1 cellular context compared by ENCODE assay signal in the genomic region with DNA sequence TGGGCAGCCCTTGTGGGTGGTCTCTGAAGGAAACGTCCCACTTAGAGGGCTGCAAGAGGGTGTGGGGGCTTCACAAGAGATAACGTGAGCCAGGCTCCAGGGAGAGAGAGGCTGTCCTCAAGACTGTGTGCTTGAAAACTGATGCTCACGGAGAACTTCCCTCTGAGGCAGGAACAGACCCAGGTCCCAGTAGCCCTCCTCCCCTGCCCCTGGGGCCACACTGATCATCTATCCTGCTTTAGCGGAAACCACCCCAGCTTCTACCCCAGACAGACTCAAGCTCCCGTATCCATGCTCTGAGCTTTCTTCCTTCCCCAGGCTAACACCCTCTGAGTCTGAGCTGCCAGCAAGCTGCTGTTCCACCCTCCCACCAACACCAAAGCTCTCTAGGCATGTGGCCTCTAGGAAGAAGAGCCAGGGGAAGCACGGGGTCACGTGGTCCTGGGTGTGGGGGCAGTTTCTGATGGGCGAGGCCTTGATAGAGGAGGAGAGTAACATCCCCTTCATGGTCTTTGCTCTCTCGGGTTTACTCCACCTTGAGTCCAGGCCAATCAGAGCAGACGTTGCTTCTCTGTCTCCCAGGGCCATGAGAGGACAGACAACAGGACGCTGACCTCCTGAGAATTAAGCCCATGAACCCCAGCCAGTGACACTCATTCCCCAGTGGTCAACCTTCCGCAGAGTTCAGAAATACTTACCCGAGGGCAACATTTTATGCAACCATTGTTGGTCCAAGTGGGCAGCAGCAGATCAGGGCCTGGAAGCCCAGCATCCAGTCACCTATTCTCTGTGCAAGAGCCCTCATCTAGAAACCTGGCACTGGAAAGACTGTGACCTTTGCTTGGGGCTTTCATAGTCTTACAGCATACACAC.
TF ChIP-seq lines count a peak whose summit lies in the region.

No MANE protein-coding gene starts in this region.

TF ChIP-seq in HepG2, 621 proteins besides CTCF, POLR2A, EP300 and RAD21 (continued from another document and continues in another):
- TF ChIP-seq PLRG1 (conservative IDR thresholded peaks at IDR 0.05) (no peak), KAT7 (CRISPR knock-in tag; IDR thresholded peaks at IDR 0.05; ENCODE audit: borderline replicate concordance) (peak; percentile 97), ZNF850 (CRISPR knock-in tag; conservative IDR thresholded peaks at IDR 0.05) (no peak), KAT8 (CRISPR knock-in tag; IDR thresholded peaks at IDR 0.05) (peak; percentile 93), FLYWCH1 (CRISPR knock-in tag; IDR thresholded peaks at IDR 0.05) (no peak), MBD4 (IDR thresholded peaks at IDR 0.05; ENCODE audit: borderline replicate concordance, low read length) (no peak), YEATS4 (CRISPR knock-in tag; IDR thresholded peaks at IDR 0.05; ENCODE audit: borderline replicate concordance) (peak; percentile 97), AGO1 (IDR thresholded peaks at IDR 0.05; ENCODE audit: low read depth, low read length, poor library complexity, severe bottlenecking) (no peak), FOXK1 (CRISPR knock-in tag; IDR thresholded peaks at IDR 0.05; ENCODE audit: borderline replicate concordance, low read depth) (peak; percentile 94), RBFOX2 (IDR thresholded peaks at IDR 0.05; ENCODE audit: low read depth, low read length) (peak; percentile 72), ATF1 (CRISPR knock-in tag; IDR thresholded peaks at IDR 0.05) (no peak), ZFP36 (IDR thresholded peaks at IDR 0.05; ENCODE audit: borderline replicate concordance, low read depth, low read length, partially characterized antibody) (no peak), NR2F2 (IDR thresholded peaks at IDR 0.05; ENCODE audit: borderline replicate concordance, low read depth) (no peak), ZNF335 (CRISPR knock-in tag; IDR thresholded peaks at IDR 0.05) (peak; percentile 94), ZNF766 (CRISPR knock-in tag; IDR thresholded peaks at IDR 0.05; ENCODE audit: borderline replicate concordance) (peak; percentile 88; the same call in 1 of the 2 replicates), ZMAT3 (CRISPR knock-in tag; conservative IDR thresholded peaks at IDR 0.05) (peak; percentile 99), ZNF567 (CRISPR knock-in tag; IDR thresholded peaks at IDR 0.05; ENCODE audit: borderline replicate concordance) (peak; percentile 95), ZNF232 (CRISPR knock-in tag; IDR thresholded peaks at IDR 0.05; ENCODE audit: borderline replicate concordance) (peak; percentile 93; the same call in 1 of the 2 replicates), ZSCAN21 (CRISPR knock-in tag; IDR thresholded peaks at IDR 0.05; ENCODE audit: borderline replicate concordance) (no peak), ZFAT (CRISPR knock-in tag; conservative IDR thresholded peaks at IDR 0.05) (0 out of 2 replicates have a peak, but pooled peaks have one; percentile 62), NONO (IDR thresholded peaks at IDR 0.05) (no peak), NONO (CRISPR knock-in tag; conservative IDR thresholded peaks at IDR 0.05) (no peak), PHF8 (CRISPR knock-in tag; IDR thresholded peaks at IDR 0.05) (peak; percentile 67), HMGA1 (CRISPR knock-in tag; conservative IDR thresholded peaks at IDR 0.05) (no peak), ZSCAN30 (CRISPR knock-in tag; IDR thresholded peaks at IDR 0.05) (no peak), NR2F1 (CRISPR knock-in tag; IDR thresholded peaks at IDR 0.05) (peak; percentile 90 to 92)
- TF ChIP-seq, protein P1, sequence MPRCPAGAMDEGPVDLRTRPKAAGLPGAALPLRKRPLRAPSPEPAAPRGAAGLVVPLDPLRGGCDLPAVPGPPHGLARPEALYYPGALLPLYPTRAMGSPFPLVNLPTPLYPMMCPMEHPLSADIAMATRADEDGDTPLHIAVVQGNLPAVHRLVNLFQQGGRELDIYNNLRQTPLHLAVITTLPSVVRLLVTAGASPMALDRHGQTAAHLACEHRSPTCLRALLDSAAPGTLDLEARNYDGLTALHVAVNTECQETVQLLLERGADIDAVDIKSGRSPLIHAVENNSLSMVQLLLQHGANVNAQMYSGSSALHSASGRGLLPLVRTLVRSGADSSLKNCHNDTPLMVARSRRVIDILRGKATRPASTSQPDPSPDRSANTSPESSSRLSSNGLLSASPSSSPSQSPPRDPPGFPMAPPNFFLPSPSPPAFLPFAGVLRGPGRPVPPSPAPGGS (CRISPR knock-in tag; IDR thresholded peaks at IDR 0.05), result peak; percentile 98
- TF ChIP-seq, protein P2, sequence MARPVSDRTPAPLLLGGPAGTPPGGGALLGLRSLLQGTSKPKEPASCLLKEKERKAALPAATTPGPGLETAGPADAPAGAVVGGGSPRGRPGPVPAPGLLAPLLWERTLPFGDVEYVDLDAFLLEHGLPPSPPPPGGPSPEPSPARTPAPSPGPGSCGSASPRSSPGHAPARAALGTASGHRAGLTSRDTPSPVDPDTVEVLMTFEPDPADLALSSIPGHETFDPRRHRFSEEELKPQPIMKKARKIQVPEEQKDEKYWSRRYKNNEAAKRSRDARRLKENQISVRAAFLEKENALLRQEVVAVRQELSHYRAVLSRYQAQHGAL (CRISPR knock-in tag; IDR thresholded peaks at IDR 0.05; ENCODE audit: not compliant biosample characterization), result no peak
- TF ChIP-seq, protein P3, sequence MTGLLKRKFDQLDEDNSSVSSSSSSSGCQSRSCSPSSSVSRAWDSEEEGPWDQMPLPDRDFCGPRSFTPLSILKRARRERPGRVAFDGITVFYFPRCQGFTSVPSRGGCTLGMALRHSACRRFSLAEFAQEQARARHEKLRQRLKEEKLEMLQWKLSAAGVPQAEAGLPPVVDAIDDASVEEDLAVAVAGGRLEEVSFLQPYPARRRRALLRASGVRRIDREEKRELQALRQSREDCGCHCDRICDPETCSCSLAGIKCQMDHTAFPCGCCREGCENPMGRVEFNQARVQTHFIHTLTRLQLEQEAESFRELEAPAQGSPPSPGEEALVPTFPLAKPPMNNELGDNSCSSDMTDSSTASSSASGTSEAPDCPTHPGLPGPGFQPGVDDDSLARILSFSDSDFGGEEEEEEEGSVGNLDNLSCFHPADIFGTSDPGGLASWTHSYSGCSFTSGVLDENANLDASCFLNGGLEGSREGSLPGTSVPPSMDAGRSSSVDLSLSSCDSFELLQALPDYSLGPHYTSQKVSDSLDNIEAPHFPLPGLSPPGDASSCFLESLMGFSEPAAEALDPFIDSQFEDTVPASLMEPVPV (CRISPR knock-in tag; IDR thresholded peaks at IDR 0.05), result peak; percentile 98
- TF ChIP-seq, protein P4, sequence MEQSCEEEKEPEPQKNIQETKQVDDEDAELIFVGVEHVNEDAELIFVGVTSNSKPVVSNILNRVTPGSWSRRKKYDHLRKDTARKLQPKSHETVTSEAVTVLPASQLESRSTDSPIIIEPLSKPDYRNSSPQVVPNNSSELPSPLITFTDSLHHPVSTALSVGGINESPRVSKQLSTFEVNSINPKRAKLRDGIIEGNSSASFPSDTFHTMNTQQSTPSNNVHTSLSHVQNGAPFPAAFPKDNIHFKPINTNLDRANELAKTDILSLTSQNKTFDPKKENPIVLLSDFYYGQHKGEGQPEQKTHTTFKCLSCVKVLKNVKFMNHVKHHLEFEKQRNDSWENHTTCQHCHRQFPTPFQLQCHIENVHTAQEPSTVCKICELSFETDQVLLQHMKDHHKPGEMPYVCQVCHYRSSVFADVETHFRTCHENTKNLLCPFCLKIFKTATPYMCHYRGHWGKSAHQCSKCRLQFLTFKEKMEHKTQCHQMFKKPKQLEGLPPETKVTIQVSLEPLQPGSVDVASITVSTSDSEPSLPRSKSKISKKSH (CRISPR knock-in tag; IDR thresholded peaks at IDR 0.05; ENCODE audit: borderline replicate concordance), result no peak
- TF ChIP-seq, protein P5, sequence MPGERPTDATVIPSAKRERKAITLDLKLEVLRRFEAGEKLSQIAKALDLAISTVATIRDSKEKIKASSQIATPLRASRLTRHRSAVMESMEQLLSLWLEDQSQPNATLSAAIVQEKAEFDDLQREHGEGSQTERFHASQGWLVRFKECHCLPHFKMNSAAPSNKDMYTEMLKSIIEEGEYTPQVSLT (CRISPR knock-in tag; IDR thresholded peaks at IDR 0.05; ENCODE audit: borderline replicate concordance, low read depth), result no peak
- TF ChIP-seq, protein P6, sequence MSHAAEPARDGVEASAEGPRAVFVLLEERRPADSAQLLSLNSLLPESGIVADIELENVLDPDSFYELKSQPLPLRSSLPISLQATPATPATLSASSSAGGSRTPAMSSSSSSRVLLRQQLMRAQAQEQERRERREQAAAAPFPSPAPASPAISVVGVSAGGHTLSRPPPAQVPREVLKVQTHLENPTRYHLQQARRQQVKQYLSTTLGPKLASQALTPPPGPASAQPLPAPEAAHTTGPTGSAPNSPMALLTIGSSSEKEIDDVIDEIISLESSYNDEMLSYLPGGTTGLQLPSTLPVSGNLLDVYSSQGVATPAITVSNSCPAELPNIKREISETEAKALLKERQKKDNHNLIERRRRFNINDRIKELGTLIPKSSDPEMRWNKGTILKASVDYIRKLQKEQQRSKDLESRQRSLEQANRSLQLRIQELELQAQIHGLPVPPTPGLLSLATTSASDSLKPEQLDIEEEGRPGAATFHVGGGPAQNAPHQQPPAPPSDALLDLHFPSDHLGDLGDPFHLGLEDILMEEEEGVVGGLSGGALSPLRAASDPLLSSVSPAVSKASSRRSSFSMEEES (CRISPR knock-in tag; IDR thresholded peaks at IDR 0.05), result peak; percentile 99
- TF ChIP-seq, protein P7, sequence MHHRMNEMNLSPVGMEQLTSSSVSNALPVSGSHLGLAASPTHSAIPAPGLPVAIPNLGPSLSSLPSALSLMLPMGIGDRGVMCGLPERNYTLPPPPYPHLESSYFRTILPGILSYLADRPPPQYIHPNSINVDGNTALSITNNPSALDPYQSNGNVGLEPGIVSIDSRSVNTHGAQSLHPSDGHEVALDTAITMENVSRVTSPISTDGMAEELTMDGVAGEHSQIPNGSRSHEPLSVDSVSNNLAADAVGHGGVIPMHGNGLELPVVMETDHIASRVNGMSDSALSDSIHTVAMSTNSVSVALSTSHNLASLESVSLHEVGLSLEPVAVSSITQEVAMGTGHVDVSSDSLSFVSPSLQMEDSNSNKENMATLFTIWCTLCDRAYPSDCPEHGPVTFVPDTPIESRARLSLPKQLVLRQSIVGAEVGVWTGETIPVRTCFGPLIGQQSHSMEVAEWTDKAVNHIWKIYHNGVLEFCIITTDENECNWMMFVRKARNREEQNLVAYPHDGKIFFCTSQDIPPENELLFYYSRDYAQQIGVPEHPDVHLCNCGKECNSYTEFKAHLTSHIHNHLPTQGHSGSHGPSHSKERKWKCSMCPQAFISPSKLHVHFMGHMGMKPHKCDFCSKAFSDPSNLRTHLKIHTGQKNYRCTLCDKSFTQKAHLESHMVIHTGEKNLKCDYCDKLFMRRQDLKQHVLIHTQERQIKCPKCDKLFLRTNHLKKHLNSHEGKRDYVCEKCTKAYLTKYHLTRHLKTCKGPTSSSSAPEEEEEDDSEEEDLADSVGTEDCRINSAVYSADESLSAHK (CRISPR knock-in tag; IDR thresholded peaks at IDR 0.05; ENCODE audit: borderline replicate concordance), result peak; percentile 94; the same call in 1 of the 2 replicates
- TF ChIP-seq, protein P8, sequence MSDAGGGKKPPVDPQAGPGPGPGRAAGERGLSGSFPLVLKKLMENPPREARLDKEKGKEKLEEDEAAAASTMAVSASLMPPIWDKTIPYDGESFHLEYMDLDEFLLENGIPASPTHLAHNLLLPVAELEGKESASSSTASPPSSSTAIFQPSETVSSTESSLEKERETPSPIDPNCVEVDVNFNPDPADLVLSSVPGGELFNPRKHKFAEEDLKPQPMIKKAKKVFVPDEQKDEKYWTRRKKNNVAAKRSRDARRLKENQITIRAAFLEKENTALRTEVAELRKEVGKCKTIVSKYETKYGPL (CRISPR knock-in tag; IDR thresholded peaks at IDR 0.05), result peak; percentile 53; the same call in 1 of the 2 replicates
- TF ChIP-seq, protein P9, sequence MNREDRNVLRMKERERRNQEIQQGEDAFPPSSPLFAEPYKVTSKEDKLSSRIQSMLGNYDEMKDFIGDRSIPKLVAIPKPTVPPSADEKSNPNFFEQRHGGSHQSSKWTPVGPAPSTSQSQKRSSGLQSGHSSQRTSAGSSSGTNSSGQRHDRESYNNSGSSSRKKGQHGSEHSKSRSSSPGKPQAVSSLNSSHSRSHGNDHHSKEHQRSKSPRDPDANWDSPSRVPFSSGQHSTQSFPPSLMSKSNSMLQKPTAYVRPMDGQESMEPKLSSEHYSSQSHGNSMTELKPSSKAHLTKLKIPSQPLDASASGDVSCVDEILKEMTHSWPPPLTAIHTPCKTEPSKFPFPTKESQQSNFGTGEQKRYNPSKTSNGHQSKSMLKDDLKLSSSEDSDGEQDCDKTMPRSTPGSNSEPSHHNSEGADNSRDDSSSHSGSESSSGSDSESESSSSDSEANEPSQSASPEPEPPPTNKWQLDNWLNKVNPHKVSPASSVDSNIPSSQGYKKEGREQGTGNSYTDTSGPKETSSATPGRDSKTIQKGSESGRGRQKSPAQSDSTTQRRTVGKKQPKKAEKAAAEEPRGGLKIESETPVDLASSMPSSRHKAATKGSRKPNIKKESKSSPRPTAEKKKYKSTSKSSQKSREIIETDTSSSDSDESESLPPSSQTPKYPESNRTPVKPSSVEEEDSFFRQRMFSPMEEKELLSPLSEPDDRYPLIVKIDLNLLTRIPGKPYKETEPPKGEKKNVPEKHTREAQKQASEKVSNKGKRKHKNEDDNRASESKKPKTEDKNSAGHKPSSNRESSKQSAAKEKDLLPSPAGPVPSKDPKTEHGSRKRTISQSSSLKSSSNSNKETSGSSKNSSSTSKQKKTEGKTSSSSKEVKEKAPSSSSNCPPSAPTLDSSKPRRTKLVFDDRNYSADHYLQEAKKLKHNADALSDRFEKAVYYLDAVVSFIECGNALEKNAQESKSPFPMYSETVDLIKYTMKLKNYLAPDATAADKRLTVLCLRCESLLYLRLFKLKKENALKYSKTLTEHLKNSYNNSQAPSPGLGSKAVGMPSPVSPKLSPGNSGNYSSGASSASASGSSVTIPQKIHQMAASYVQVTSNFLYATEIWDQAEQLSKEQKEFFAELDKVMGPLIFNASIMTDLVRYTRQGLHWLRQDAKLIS (CRISPR knock-in tag; IDR thresholded peaks at IDR 0.05), result peak; percentile 99
- TF ChIP-seq, protein P10, sequence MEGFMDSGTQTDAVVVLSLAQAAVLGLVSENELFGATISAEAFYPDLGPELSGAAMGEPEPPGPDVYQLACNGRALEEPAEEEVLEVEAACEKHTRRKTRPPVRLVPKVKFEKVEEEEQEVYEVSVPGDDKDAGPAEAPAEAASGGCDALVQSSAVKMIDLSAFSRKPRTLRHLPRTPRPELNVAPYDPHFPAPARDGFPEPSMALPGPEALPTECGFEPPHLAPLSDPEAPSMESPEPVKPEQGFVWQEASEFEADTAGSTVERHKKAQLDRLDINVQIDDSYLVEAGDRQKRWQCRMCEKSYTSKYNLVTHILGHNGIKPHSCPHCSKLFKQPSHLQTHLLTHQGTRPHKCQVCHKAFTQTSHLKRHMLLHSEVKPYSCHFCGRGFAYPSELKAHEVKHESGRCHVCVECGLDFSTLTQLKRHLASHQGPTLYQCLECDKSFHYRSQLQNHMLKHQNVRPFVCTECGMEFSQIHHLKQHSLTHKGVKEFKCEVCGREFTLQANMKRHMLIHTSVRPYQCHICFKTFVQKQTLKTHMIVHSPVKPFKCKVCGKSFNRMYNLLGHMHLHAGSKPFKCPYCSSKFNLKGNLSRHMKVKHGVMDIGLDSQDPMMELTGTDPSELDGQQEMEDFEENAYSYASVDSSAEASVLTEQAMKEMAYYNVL (CRISPR knock-in tag; IDR thresholded peaks at IDR 0.05; ENCODE audit: borderline replicate concordance), result peak; percentile 96
